ENCODE assay signal across 1 cellular context in the genomic region with DNA sequence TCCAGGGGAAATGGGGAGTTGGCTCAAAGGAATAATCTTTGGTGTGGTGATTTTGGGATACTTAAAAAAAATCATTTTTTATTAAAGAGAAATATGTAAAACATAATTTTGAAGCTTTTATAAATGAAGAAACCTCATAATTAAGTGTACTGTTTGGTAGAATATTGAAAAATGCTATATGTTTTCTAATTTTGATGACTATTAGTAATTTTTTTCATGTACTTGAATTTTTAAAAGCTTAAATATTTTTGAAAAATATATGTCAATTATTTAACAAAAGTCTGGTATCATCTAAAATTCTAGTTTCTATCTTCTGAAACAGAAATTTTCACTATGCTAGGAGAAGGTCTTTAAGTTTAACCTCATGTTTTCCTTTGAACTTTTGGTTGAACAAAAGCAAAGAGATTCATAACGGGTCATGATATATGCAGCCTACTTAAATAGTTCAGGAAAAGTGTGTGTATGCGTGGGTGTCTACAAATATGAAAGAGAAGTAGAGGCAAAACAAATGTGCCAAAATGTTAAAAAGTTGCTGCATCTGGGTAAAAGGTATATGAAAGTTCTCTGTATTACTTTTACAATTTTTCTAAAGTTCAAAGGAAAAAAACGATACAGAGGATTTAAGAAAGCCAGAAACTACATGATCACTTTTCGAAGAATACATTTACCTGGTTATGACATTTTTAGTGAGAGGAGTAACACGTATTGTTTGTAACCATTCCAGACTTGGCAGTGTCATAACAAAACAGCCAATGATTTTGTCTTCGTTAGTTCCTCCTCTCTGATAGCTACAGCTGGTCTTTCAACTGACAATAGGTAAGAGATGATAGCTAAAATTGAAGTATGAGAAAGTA.
A peak's percentile ranks its signal among the peaks of the same experiment; 100 is the strongest.
TF ChIP-seq lines count a peak whose summit lies in the region.

No MANE protein-coding gene starts in this region.

TF ChIP-seq in HepG2, 621 proteins besides CTCF, POLR2A, EP300 and RAD21 (continued from another document):
- peak in 1 of 2 experiments; percentile 54; a peak in 2 of 4 replicates for TF ChIP-seq MAFK (conservative IDR thresholded peaks at IDR 0.05 in 1 of 2, IDR thresholded peaks at IDR 0.05 in 1 of 2; ENCODE audit: low read length in 2 of 2)
- TF ChIP-seq MAFF (IDR thresholded peaks at IDR 0.05; ENCODE audit: low read depth, low read length): 0 out of 2 replicates have a peak, but pooled peaks have one; percentile 3
